In the genomic region with DNA sequence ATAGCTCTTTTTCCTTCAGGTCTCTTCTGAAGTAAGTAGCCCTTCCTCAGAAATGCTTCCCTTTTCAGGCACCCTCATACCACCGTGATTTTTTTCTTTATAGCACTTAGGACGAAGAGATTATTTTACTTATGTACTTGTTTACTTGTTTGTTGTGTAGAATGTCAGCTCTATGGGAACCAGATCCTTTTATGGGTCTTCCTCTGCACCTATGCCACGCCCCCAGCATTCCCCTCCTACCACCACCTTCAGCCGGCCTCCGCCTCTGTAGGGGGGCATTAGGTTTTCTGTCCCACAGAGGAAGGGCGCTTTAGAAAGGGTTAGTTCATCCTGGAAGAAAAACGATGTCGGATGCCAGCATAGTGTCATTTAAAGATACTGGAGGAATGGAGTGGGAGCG, we compare ENCODE assay signal across 8 cellular contexts. TPM values are rescaled to one million over a fixed set of nuclear protein-coding genes. Genes with fewer than 3 reads are reported as not detected.
DNase-seq lines count a peak whose midpoint lies in the region; ATAC-seq and TF ChIP-seq lines count a peak whose summit lies in the region.

No MANE protein-coding gene starts in this region.

- H3K36me3 Mint-ChIP-seq in activated CD4-positive, alpha-beta T cell treated with anti-CD3 and anti-CD28 coated beads, Interleukin-2, amount 10 ng/mL, durations not matched to agents 7 days and 5 days (ENCODE audit: low read depth): peaks cover 12% of the 10 kb centered on the region

- H3K27me3 Mint-ChIP-seq in activated CD4-positive, alpha-beta T cell treated with anti-CD3 and anti-CD28 coated beads, Interleukin-2, amount 10 ng/mL, durations not matched to agents 7 days and 5 days: peaks cover 54% of the 10 kb centered on the region

- H3K79me2 ChIP-seq in osteoblast (ENCODE audit: insufficient read depth, low read length) (peaks cover 45% of the 10 kb centered on the region), MM.1S (ENCODE audit: low read length) (no peaks in the 10 kb centered on the region)

- H3K9me2 ChIP-seq in MM.1S (replicated peaks; ENCODE audit: insufficient read depth, low read length): no peaks in the 10 kb centered on the region

- H3K4me3 ChIP-seq in osteoblast (ENCODE audit: insufficient read depth, low read length) (peak overlapping the region; percentile 94), MM.1S (ENCODE audit: low read length) (no peak overlapping the region)

- no peak overlapping the region for H2AFZ ChIP-seq in osteoblast (ENCODE audit: low read length)
- no peak overlapping the region for H2AFZ ChIP-seq in MM.1S (ENCODE audit: low read length)

- no peak for DNase-seq in activated CD4-positive, alpha-beta T cell treated with anti-CD3 and anti-CD28 coated beads, Interleukin-2, amount 10 ng/mL, durations not matched to agents 7 days and 5 days
- no peak for DNase-seq in activated CD4-positive, alpha-beta T cell treated with anti-CD3 and anti-CD28 coated beads for 1 hour
- DNase-seq in NCI-H446 treated with DMSO at 0.1 percent for 48 hours (lab: John Stamatoyannopoulos, UW): peak; percentile 34
- DNase-seq in astrocyte of the hippocampus (ENCODE audit: low read depth, low spot score): peak; percentile 34
- no peak for DNase-seq in osteoblast (ENCODE audit: insufficient read length, low spot score, missing footprints)
- DNase-seq in putamen (ENCODE audit: low spot score): no peak
- DNase-seq in MM.1S: no peak

- peak overlapping the region; percentile 25 for H3K27ac Mint-ChIP-seq in activated CD4-positive, alpha-beta T cell treated with anti-CD3 and anti-CD28 coated beads, Interleukin-2, amount 10 ng/mL, durations not matched to agents 7 days and 5 days

- H3F3A ChIP-seq in MM.1S (ENCODE audit: insufficient read depth, low read length): no peaks in the 10 kb centered on the region

- H3K9me3 Mint-ChIP-seq in activated CD4-positive, alpha-beta T cell treated with anti-CD3 and anti-CD28 coated beads, Interleukin-2, amount 10 ng/mL, durations not matched to agents 7 days and 5 days: no peaks in the 10 kb centered on the region

- H3K36me3 ChIP-seq in osteoblast (ENCODE audit: insufficient read depth, low read length) (no peaks in the 10 kb centered on the region), MM.1S (replicated peaks; ENCODE audit: insufficient read depth, low read length) (no peaks in the 10 kb centered on the region)

- H3K9ac ChIP-seq in MM.1S (ENCODE audit: low read length): no peak overlapping the region

- H3K27me3 ChIP-seq in osteoblast (ENCODE audit: insufficient read depth, low read length): no peaks in the 10 kb centered on the region
- no peaks in the 10 kb centered on the region for H3K27me3 ChIP-seq in MM.1S (replicated peaks; ENCODE audit: insufficient read depth, low read length)

- ATAC-seq in GM19455 (IDR thresholded peaks at IDR 0.05; ENCODE audit: unreplicated experiment): no peak

- peaks cover 24% of the 10 kb centered on the region for H3K4me1 Mint-ChIP-seq in activated CD4-positive, alpha-beta T cell treated with anti-CD3 and anti-CD28 coated beads, Interleukin-2, amount 10 ng/mL, durations not matched to agents 7 days and 5 days

- POLR2A ChIA-PET in activated CD4-positive, alpha-beta T cell treated with anti-CD3 and anti-CD28 coated beads, Interleukin-2, amount 10 ng/mL, durations not matched to agents 7 days and 5 days (lab: Charles Lee): no interaction called here

- CTCF ChIA-PET in activated CD4-positive, alpha-beta T cell treated with anti-CD3 and anti-CD28 coated beads, Interleukin-2, amount 10 ng/mL, durations not matched to agents 7 days and 5 days (lab: Charles Lee): interaction anchor here (2.8 kb wide), 1 partner anchor 11 kb away, joined by 24 read pairs; no protein-coding TSS in a partner anchor

- H3K4me2 ChIP-seq in osteoblast (ENCODE audit: insufficient read depth, low read length): peak overlapping the region; percentile 78
- no peak overlapping the region for H3K4me2 ChIP-seq in MM.1S (ENCODE audit: low read depth, low read length)

- no peak overlapping the region for H3K27ac ChIP-seq in osteoblast (ENCODE audit: low read depth, low read length)
- H3K27ac ChIP-seq in MM.1S (ENCODE audit: low read length): no peak overlapping the region

- peaks cover 18% of the 10 kb centered on the region for H3K4me1 ChIP-seq in osteoblast (ENCODE audit: insufficient read depth, low read length)
- no peaks in the 10 kb centered on the region for H3K4me1 ChIP-seq in MM.1S (ENCODE audit: low read length)

- TF ChIP-seq CTCF in osteoblast (IDR thresholded peaks at IDR 0.05; ENCODE audit: extremely low read depth, low read depth, low read length) (no peak), MM.1S (IDR thresholded peaks at IDR 0.05; ENCODE audit: low read length) (no peak)

- no peaks in the 10 kb centered on the region for H3K9me3 ChIP-seq in osteoblast (ENCODE audit: low read depth, low read length)
- H3K9me3 ChIP-seq in MM.1S (replicated peaks; ENCODE audit: insufficient read depth, low read length): no peaks in the 10 kb centered on the region

- peak overlapping the region; percentile 97 for H3K4me3 Mint-ChIP-seq in activated CD4-positive, alpha-beta T cell treated with anti-CD3 and anti-CD28 coated beads, Interleukin-2, amount 10 ng/mL, durations not matched to agents 7 days and 5 days

- no peaks in the 10 kb centered on the region for H4K20me1 ChIP-seq in osteoblast (ENCODE audit: insufficient read depth, low read length)
- no peaks in the 10 kb centered on the region for H4K20me1 ChIP-seq in MM.1S (ENCODE audit: insufficient read depth, low read length)

RNA-seq across cellular contexts. Expression of a gene that starts 1.8 kb away (rescaled TPM):
- total RNA-seq in activated CD4-positive, alpha-beta T cell treated with anti-CD3 and anti-CD28 coated beads, Interleukin-2, amount 10 ng/mL, durations not matched to agents 7 days and 5 days: 1 to 10 TPM; 4.4 to 5.6 TPM
- total RNA-seq in osteoblast: 15.2 and 16.5 TPM in 2 replicates

RNA-seq across cellular contexts. Expression of a gene that starts 2.2 kb away (rescaled TPM):
- total RNA-seq in activated CD4-positive, alpha-beta T cell treated with anti-CD3 and anti-CD28 coated beads, Interleukin-2, amount 10 ng/mL, durations not matched to agents 7 days and 5 days: 10 to 100 TPM; 15.9 to 16.6 TPM
- total RNA-seq in osteoblast: 32.1 and 37.6 TPM in 2 replicates

RNA-seq across cellular contexts. Expression of a gene that starts 12.7 kb away (rescaled TPM):
- total RNA-seq in activated CD4-positive, alpha-beta T cell treated with anti-CD3 and anti-CD28 coated beads, Interleukin-2, amount 10 ng/mL, durations not matched to agents 7 days and 5 days: under 1 TPM; 0.65 to 0.87 TPM
- total RNA-seq in osteoblast: 50.7 and 51.9 TPM in 2 replicates

Comparison
In these comparisons a context has a peak if more than half of its experiments do, and no peak if none do; other contexts are left out.
1. DNase-seq: peak in NCI-H446 treated with DMSO at 0.1 percent for 48 hours (single experiment) and astrocyte of the hippocampus (single experiment); none in activated CD4-positive, alpha-beta T cell treated with anti-CD3 and anti-CD28 coated beads, Interleukin-2, amount 10 ng/mL, durations not matched to agents 7 days and 5 days (single experiment), activated CD4-positive, alpha-beta T cell treated with anti-CD3 and anti-CD28 coated beads for 1 hour (single experiment), osteoblast (single experiment), putamen (single experiment) and MM.1S (single experiment).
2. RNA of a gene that starts 12.7 kb away (total RNA-seq): 50.7 to 51.9 TPM in osteoblast; 0.65 to 0.87 TPM in activated CD4-positive, alpha-beta T cell treated with anti-CD3 and anti-CD28 coated beads, Interleukin-2, amount 10 ng/mL, durations not matched to agents 7 days and 5 days; every median in the first group is over 10 times any median in the second.